ENCODE assay signal across 10 cellular contexts in genomic region chr4:150126880-150127236, GRCh38.
DNase-seq lines count a peak whose midpoint lies in the region; ATAC-seq lines count a peak whose summit lies in the region.
"Had no signal": no experiment of that assay in that cellular context is flagged by ENCODE, and none has a peak within 500 bp of the region (broad histone marks: within the 10 kb centered on the region; RNA-seq: fewer than 3 reads in every experiment).

No MANE protein-coding gene starts in this region.

- no peaks in the 10 kb centered on the region for H3K36me3 Mint-ChIP-seq in stimulated activated memory B cell treated with anti-CD40 and anti-IgM and Interleukin-4, amounts not matched to agents 10 μg/mL and 1 μg/mL and 100 μg/mL, for 72 hours

- peak overlapping the region; percentile 19 for H3K4me3 Mint-ChIP-seq in stimulated activated memory B cell treated with anti-CD40 and anti-IgM and Interleukin-4, amounts not matched to agents 10 μg/mL and 1 μg/mL and 100 μg/mL, for 72 hours
- H3K4me3 Mint-ChIP-seq: activated CD4-positive, alpha-beta T cell treated with anti-CD3 and anti-CD28 coated beads for 36 hours had no signal

- ATAC-seq in GM19395 (IDR thresholded peaks at IDR 0.05; ENCODE audit: unreplicated experiment) (peak; percentile 63), HG03097 (IDR thresholded peaks at IDR 0.05; ENCODE audit: low FRiP score, unreplicated experiment) (peak; percentile 57), GM21528 (IDR thresholded peaks at IDR 0.05; ENCODE audit: low FRiP score, unreplicated experiment) (no peak)
- ATAC-seq in stimulated activated memory B cell treated with anti-CD40 and anti-IgM and Interleukin-4, amounts not matched to agents 10 μg/mL and 1 μg/mL and 100 μg/mL, for 72 hours = peak; percentile 58
- ATAC-seq: activated CD4-positive, alpha-beta T cell treated with anti-CD3 and anti-CD28 coated beads for 36 hours had no signal

- no peaks in the 10 kb centered on the region for H3K9me3 Mint-ChIP-seq in stimulated activated memory B cell treated with anti-CD40 and anti-IgM and Interleukin-4, amounts not matched to agents 10 μg/mL and 1 μg/mL and 100 μg/mL, for 72 hours

- peaks cover 11% of the 10 kb centered on the region for H3K27me3 Mint-ChIP-seq in stimulated activated memory B cell treated with anti-CD40 and anti-IgM and Interleukin-4, amounts not matched to agents 10 μg/mL and 1 μg/mL and 100 μg/mL, for 72 hours

- H3K27me3 ChIP-seq in adipocyte (replicated peaks; ENCODE audit: control insufficient read depth, insufficient read depth, low read length) = no peaks in the 10 kb centered on the region
- H3K27me3 ChIP-seq: ascending aorta, ovary had no signal

- no peaks in the 10 kb centered on the region for H3K36me3 ChIP-seq in adipocyte (ENCODE audit: control insufficient read depth, insufficient read depth, low read length, severe bottlenecking)
- H3K36me3 ChIP-seq: ascending aorta, ovary had no signal

- no peak overlapping the region for H3K4me3 ChIP-seq in adipocyte (ENCODE audit: low read length)
- H3K4me3 ChIP-seq: ascending aorta, ovary had no signal

- peaks cover 26% of the 10 kb centered on the region for H3K4me1 Mint-ChIP-seq in stimulated activated memory B cell treated with anti-CD40 and anti-IgM and Interleukin-4, amounts not matched to agents 10 μg/mL and 1 μg/mL and 100 μg/mL, for 72 hours
- H3K4me1 Mint-ChIP-seq: activated CD4-positive, alpha-beta T cell treated with anti-CD3 and anti-CD28 coated beads for 36 hours had no signal

- H3K4me1 ChIP-seq in adipocyte (ENCODE audit: control insufficient read depth, insufficient read depth, low read length) = peaks cover 22% of the 10 kb centered on the region

- DNase-seq in adipocyte (ENCODE audit: low read depth) = peak; percentile 60
- no peak for DNase-seq in HPDE6-E6E7 (ENCODE audit: extremely low spot score)
- DNase-seq in COR-L47 (lab: John Stamatoyannopoulos, UW) = no peak
- DNase-seq: activated CD4-positive, alpha-beta T cell treated with anti-CD3 and anti-CD28 coated beads for 36 hours; ovary had no signal

- no peak overlapping the region for H3K9ac ChIP-seq in adipocyte (ENCODE audit: low read length)

- peaks cover 3% of the 10 kb centered on the region for H3K9me3 ChIP-seq in adipocyte (ENCODE audit: control insufficient read depth, low read length)
- H3K9me3 ChIP-seq: ovary had no signal

- no peak overlapping the region for H3K27ac Mint-ChIP-seq in stimulated activated memory B cell treated with anti-CD40 and anti-IgM and Interleukin-4, amounts not matched to agents 10 μg/mL and 1 μg/mL and 100 μg/mL, for 72 hours
- H3K27ac Mint-ChIP-seq: activated CD4-positive, alpha-beta T cell treated with anti-CD3 and anti-CD28 coated beads for 36 hours had no signal
